ENCODE assay signal across 17 cellular contexts in the genomic region with DNA sequence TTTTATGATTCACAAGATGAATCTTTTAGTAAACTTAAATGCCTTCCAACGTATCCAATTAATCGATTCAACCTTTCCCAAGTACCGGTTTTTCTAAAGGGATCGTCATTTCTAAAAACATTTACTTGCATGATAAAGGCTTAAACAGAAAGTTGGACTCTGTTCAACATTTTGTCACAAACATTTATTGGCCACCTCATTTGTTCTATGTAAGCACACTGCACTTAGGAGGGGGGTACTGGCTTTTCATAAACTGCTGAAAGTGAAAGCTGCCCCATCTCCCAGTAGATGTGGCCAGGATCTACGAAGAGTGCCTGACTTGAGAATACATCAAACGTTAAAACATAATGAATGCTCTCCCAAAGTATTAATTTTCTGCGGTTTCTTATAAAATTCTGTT. TPM values are rescaled to one million over a fixed set of nuclear protein-coding genes. Genes with fewer than 3 reads are reported as not detected.
DNase-seq lines count a peak whose midpoint lies in the region; ATAC-seq and TF ChIP-seq lines count a peak whose summit lies in the region.
"Had no signal": no experiment of that assay in that cellular context is flagged by ENCODE, and none has a peak within 500 bp of the region (broad histone marks: within the 10 kb centered on the region; RNA-seq: fewer than 3 reads in every experiment).

No MANE protein-coding gene starts in this region.

- H3K36me3 ChIP-seq in adipocyte (ENCODE audit: control insufficient read depth, insufficient read depth, low read length, severe bottlenecking) = peaks cover 42% of the 10 kb centered on the region
- H3K36me3 ChIP-seq in hepatocyte (replicated peaks; ENCODE audit: insufficient read depth, low read depth) = no peaks in the 10 kb centered on the region

- H3K27me3 ChIP-seq in right cardiac atrium (ENCODE audit: control insufficient read depth, insufficient read depth) = no peaks in the 10 kb centered on the region
- no peaks in the 10 kb centered on the region for H3K27me3 ChIP-seq in adipocyte (replicated peaks; ENCODE audit: control insufficient read depth, insufficient read depth, low read length)
- H3K27me3 ChIP-seq in hepatocyte = no peaks in the 10 kb centered on the region

- peak overlapping the region; percentile 32 for H3K9ac ChIP-seq in adipocyte (ENCODE audit: low read length)

- ATAC-seq in right cardiac atrium (no peak), Right ventricle myocardium superior (ENCODE audit: poor library complexity) (no peak), GM19467 (IDR thresholded peaks at IDR 0.05; ENCODE audit: unreplicated experiment) (no peak), HG02970 (IDR thresholded peaks at IDR 0.05; ENCODE audit: low FRiP score, unreplicated experiment) (no peak)
- ATAC-seq: Right ventricle myocardium inferior had no signal

- H3K79me2 ChIP-seq in hepatocyte = no peaks in the 10 kb centered on the region

- WGBS in right cardiac atrium = 54% methylated on average over 7 of the region's 7 CpGs
- 64% methylated on average over 7 of the region's 7 CpGs for WGBS in hepatocyte (ENCODE audit: low lambda C conversion rate, missing lambda C conversion rate)

- H4K20me1 ChIP-seq in hepatocyte (ENCODE audit: insufficient read depth, poor library complexity, severe bottlenecking) = no peaks in the 10 kb centered on the region

- peak overlapping the region; percentile 18 for H3K4me2 ChIP-seq in hepatocyte

- intact Hi-C loops in right cardiac atrium (cut with DNase I) (no loop called here), Right ventricle myocardium superior (cut with DNase I) (no loop called here)

- H3K27ac ChIP-seq in right cardiac atrium (ENCODE audit: low read length) (no peak overlapping the region), hepatocyte (no peak overlapping the region), RWPE1 (no peak overlapping the region)

- H3K9me2 ChIP-seq in hepatocyte (replicated peaks; ENCODE audit: insufficient read depth) = no peaks in the 10 kb centered on the region

- no peak overlapping the region for H2AFZ ChIP-seq in hepatocyte

- CTCF ChIA-PET in RWPE1 (lab: Yijun Ruan, JAX) = interaction anchor here (1.1 kb wide), 1 partner anchor 10 kb away, joined by 3 read pairs; no protein-coding TSS in a partner anchor

- H3K9me3 ChIP-seq in right cardiac atrium (ENCODE audit: control insufficient read depth, low read length) (no peaks in the 10 kb centered on the region), adipocyte (ENCODE audit: control insufficient read depth, low read length) (no peaks in the 10 kb centered on the region), hepatocyte (ENCODE audit: low read depth) (no peaks in the 10 kb centered on the region)

- DNase-seq in right cardiac atrium (no peak), Right ventricle myocardium superior (no peak), adipocyte (ENCODE audit: low read depth) (no peak), hepatocyte (ENCODE audit: low spot score) (peak; percentile 16), RWPE1 (ENCODE audit: low spot score) (no peak), ureter (ENCODE audit: low spot score) (no peak)
- DNase-seq: activated CD4-positive, alpha-beta T cell treated with anti-CD3 and anti-CD28 coated beads, Interleukin-2, amount 10 ng/mL, durations not matched to agents 24 days and 14 days; activated T-cell treated with anti-CD3 and anti-CD28 coated beads, Interleukin-2, amount 50 U/mL, for 48 hours; AML-193; amygdala; NCI-H187 treated with DMSO at 0.1 percent for 48 hours; NCI-H82; stimulated activated naive CD4-positive, alpha-beta T cell had no signal

- H3K4me3 ChIP-seq in right cardiac atrium (ENCODE audit: low read length) (peak overlapping the region; percentile 1), adipocyte (ENCODE audit: low read length) (peak overlapping the region; percentile 64), hepatocyte (no peak overlapping the region)

- TF ChIP-seq CTCF in hepatocyte (IDR thresholded peaks at IDR 0.05; ENCODE audit: poor library complexity) (no peak), RWPE1 (conservative IDR thresholded peaks at IDR 0.05; ENCODE audit: low read depth) (no peak)

- no peaks in the 10 kb centered on the region for H3K4me1 ChIP-seq in right cardiac atrium (ENCODE audit: control insufficient read depth, insufficient read depth, low read length)
- peaks cover 9% of the 10 kb centered on the region for H3K4me1 ChIP-seq in adipocyte (ENCODE audit: control insufficient read depth, insufficient read depth, low read length)
- H3K4me1 ChIP-seq in hepatocyte (ENCODE audit: insufficient read depth) = no peaks in the 10 kb centered on the region

- POLR2A ChIA-PET in RWPE1 (lab: Yijun Ruan, JAX; ENCODE audit: low non-redundant PET) = no interaction called here

RNA-seq across cellular contexts. Expression of a gene that starts 37.3 kb away (rescaled TPM):
- under 1 TPM in 1 of 4 donors, not detected in 3; 0.17 TPM for total RNA-seq in right cardiac atrium
- polyA plus RNA-seq in right cardiac atrium = 0.20 TPM
- 0.30 TPM for total RNA-seq in Right ventricle myocardium superior
- total RNA-seq in hepatocyte = 1.3 and 1.9 TPM in 2 replicates
- polyA plus RNA-seq in hepatocyte = 1.3 and 3.1 TPM in 2 replicates
- not detected for total RNA-seq in ureter
- total RNA-seq: activated CD4-positive, alpha-beta T cell treated with anti-CD3 and anti-CD28 coated beads, Interleukin-2, amount 10 ng/mL, durations not matched to agents 24 days and 14 days; LHCN-M2 had no signal
